2 cellular contexts compared by ENCODE assay signal in the genomic region with DNA sequence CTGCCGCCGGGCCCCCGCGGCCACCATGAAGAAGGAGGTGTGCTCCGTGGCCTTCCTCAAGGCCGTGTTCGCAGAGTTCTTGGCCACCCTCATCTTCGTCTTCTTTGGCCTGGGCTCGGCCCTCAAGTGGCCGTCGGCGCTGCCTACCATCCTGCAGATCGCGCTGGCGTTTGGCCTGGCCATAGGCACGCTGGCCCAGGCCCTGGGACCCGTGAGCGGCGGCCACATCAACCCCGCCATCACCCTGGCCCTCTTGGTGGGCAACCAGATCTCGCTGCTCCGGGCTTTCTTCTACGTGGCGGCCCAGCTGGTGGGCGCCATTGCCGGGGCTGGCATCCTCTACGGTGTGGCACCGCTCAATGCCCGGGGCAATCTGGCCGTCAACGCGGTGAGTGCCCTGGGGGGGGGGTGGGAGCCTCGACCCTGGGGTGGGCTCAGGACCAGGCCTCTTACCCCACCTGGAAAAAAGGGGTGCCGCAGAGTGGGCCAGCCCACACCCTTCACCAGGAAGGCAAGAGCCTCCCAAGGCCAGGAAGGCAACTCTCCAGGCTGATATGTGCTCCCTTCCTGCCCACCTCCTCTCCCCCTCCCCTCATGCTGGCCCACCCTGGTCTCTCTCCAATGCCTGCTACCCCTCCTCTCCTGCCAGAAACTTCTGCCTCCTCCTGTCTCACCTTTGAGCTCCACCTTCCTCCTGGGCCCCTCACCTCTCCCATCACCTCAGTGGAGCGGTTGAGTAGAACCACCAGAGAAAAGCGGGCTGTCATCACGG.
TF ChIP-seq lines count a peak whose summit lies in the region.

No MANE protein-coding gene starts in this region.

TF ChIP-seq in HEK293, 187 proteins besides CTCF, POLR2A, EP300 and RAD21:
- TF ChIP-seq ZXDB (tag by site-specific recombination; IDR thresholded peaks at IDR 0.05) (no peak), OSR2 (tag by site-specific recombination; IDR thresholded peaks at IDR 0.05) (no peak), ZNF600 (tag by site-specific recombination; IDR thresholded peaks at IDR 0.05) (no peak), ZNF626 (tag by site-specific recombination; IDR thresholded peaks at IDR 0.05) (no peak)
- TF ChIP-seq, protein P1, sequence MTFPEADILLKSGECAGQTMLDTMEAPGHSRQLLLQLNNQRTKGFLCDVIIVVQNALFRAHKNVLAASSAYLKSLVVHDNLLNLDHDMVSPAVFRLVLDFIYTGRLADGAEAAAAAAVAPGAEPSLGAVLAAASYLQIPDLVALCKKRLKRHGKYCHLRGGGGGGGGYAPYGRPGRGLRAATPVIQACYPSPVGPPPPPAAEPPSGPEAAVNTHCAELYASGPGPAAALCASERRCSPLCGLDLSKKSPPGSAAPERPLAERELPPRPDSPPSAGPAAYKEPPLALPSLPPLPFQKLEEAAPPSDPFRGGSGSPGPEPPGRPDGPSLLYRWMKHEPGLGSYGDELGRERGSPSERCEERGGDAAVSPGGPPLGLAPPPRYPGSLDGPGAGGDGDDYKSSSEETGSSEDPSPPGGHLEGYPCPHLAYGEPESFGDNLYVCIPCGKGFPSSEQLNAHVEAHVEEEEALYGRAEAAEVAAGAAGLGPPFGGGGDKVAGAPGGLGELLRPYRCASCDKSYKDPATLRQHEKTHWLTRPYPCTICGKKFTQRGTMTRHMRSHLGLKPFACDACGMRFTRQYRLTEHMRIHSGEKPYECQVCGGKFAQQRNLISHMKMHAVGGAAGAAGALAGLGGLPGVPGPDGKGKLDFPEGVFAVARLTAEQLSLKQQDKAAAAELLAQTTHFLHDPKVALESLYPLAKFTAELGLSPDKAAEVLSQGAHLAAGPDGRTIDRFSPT (tag by site-specific recombination; IDR thresholded peaks at IDR 0.05), result 0 out of 2 replicates have a peak, but pooled peaks have one; percentile 31

TF ChIP-seq in H1, 55 proteins besides CTCF, POLR2A, EP300 and RAD21:
- TF ChIP-seq, protein P2, sequence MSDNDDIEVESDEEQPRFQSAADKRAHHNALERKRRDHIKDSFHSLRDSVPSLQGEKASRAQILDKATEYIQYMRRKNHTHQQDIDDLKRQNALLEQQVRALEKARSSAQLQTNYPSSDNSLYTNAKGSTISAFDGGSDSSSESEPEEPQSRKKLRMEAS (IDR thresholded peaks at IDR 0.05), result peak; percentile 60
- TF ChIP-seq SRF (IDR thresholded peaks at IDR 0.05; ENCODE audit: low read depth, low read length) (no peak), SAP30 (IDR thresholded peaks at IDR 0.05; ENCODE audit: insufficient read depth, insufficient replicate concordance, low read length) (no peak), RBBP5 (IDR thresholded peaks at IDR 0.05; ENCODE audit: borderline replicate concordance, low read depth, low read length) (0 out of 2 replicates have a peak, but pooled peaks have one; percentile 27), GABPA (IDR thresholded peaks at IDR 0.05; ENCODE audit: borderline replicate concordance, insufficient read depth, low read length) (0 out of 2 replicates have a peak, but pooled peaks have one; percentile 32), TBP (IDR thresholded peaks at IDR 0.05; ENCODE audit: low read depth, low read length) (no peak)
